1 cellular context compared by ENCODE assay signal in the genomic region with DNA sequence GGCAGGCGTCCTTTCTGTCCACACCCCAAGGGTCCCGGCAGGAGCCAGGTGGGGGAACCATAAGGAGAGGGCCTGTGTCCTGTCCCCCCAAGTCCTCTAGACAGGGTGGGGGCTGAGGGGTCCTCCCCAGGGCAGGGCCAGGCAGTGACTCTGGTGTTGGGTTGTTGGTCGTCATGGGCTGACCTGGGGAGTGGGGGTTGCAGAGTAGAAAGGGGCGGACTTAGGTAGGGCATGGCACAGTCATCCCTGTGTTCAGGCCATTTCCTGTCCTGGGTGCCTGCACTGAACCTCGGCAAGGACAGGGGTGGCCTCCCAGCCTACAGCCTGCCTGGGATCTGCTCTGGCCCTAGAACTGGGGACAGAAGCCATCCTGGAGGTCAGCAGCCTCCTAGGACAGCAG.
TF ChIP-seq lines count a peak whose summit lies in the region.

No MANE protein-coding gene starts in this region.

TF ChIP-seq in HepG2, 621 proteins besides CTCF, POLR2A, EP300 and RAD21 (continued from another document):
- TF ChIP-seq, protein P1, sequence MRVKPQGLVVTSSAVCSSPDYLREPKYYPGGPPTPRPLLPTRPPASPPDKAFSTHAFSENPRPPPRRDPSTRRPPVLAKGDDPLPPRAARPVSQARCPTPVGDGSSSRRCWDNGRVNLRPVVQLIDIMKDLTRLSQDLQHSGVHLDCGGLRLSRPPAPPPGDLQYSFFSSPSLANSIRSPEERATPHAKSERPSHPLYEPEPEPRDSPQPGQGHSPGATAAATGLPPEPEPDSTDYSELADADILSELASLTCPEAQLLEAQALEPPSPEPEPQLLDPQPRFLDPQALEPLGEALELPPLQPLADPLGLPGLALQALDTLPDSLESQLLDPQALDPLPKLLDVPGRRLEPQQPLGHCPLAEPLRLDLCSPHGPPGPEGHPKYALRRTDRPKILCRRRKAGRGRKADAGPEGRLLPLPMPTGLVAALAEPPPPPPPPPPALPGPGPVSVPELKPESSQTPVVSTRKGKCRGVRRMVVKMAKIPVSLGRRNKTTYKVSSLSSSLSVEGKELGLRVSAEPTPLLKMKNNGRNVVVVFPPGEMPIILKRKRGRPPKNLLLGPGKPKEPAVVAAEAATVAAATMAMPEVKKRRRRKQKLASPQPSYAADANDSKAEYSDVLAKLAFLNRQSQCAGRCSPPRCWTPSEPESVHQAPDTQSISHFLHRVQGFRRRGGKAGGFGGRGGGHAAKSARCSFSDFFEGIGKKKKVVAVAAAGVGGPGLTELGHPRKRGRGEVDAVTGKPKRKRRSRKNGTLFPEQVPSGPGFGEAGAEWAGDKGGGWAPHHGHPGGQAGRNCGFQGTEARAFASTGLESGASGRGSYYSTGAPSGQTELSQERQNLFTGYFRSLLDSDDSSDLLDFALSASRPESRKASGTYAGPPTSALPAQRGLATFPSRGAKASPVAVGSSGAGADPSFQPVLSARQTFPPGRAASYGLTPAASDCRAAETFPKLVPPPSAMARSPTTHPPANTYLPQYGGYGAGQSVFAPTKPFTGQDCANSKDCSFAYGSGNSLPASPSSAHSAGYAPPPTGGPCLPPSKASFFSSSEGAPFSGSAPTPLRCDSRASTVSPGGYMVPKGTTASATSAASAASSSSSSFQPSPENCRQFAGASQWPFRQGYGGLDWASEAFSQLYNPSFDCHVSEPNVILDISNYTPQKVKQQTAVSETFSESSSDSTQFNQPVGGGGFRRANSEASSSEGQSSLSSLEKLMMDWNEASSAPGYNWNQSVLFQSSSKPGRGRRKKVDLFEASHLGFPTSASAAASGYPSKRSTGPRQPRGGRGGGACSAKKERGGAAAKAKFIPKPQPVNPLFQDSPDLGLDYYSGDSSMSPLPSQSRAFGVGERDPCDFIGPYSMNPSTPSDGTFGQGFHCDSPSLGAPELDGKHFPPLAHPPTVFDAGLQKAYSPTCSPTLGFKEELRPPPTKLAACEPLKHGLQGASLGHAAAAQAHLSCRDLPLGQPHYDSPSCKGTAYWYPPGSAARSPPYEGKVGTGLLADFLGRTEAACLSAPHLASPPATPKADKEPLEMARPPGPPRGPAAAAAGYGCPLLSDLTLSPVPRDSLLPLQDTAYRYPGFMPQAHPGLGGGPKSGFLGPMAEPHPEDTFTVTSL (CRISPR knock-in tag; IDR thresholded peaks at IDR 0.05; ENCODE audit: borderline replicate concordance), result no peak
- TF ChIP-seq HNRNPH1 (optimal IDR thresholded peaks at IDR 0.05; ENCODE audit: low read depth, low read length), result no peak
- TF ChIP-seq ZNF143 (CRISPR knock-in tag; IDR thresholded peaks at IDR 0.05), result no peak
- no peak for TF ChIP-seq TEAD3 (CRISPR knock-in tag; optimal IDR thresholded peaks at IDR 0.05; ENCODE audit: borderline replicate concordance)
- no peak for TF ChIP-seq TARDBP (CRISPR knock-in tag; IDR thresholded peaks at IDR 0.05)
- TF ChIP-seq, protein P2, sequence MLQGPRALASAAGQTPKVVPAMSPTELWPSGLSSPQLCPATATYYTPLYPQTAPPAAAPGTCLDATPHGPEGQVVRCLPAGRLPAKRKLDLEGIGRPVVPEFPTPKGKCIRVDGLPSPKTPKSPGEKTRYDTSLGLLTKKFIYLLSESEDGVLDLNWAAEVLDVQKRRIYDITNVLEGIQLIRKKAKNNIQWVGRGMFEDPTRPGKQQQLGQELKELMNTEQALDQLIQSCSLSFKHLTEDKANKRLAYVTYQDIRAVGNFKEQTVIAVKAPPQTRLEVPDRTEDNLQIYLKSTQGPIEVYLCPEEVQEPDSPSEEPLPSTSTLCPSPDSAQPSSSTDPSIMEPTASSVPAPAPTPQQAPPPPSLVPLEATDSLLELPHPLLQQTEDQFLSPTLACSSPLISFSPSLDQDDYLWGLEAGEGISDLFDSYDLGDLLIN (CRISPR knock-in tag; IDR thresholded peaks at IDR 0.05; ENCODE audit: borderline replicate concordance), result no peak
- TF ChIP-seq ZNF331 (CRISPR knock-in tag; IDR thresholded peaks at IDR 0.05), result no peak
- TF ChIP-seq, protein P3, sequence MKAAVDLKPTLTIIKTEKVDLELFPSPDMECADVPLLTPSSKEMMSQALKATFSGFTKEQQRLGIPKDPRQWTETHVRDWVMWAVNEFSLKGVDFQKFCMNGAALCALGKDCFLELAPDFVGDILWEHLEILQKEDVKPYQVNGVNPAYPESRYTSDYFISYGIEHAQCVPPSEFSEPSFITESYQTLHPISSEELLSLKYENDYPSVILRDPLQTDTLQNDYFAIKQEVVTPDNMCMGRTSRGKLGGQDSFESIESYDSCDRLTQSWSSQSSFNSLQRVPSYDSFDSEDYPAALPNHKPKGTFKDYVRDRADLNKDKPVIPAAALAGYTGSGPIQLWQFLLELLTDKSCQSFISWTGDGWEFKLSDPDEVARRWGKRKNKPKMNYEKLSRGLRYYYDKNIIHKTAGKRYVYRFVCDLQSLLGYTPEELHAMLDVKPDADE (CRISPR knock-in tag; IDR thresholded peaks at IDR 0.05), result no peak
- TF ChIP-seq ATF7 (IDR thresholded peaks at IDR 0.05), result no peak
- TF ChIP-seq ATF7 (CRISPR knock-in tag; IDR thresholded peaks at IDR 0.05), result no peak
- no peak for TF ChIP-seq ZNF816 (CRISPR knock-in tag; IDR thresholded peaks at IDR 0.05; ENCODE audit: borderline replicate concordance)
- no peak for TF ChIP-seq RFX5 (IDR thresholded peaks at IDR 0.05; ENCODE audit: low read depth, low read length)
- no peak for TF ChIP-seq ZNF703 (CRISPR knock-in tag; IDR thresholded peaks at IDR 0.05; ENCODE audit: borderline replicate concordance)
- TF ChIP-seq ARNTL (CRISPR knock-in tag; IDR thresholded peaks at IDR 0.05), result no peak
- no peak for TF ChIP-seq ERF (CRISPR knock-in tag; IDR thresholded peaks at IDR 0.05)
- TF ChIP-seq ZNF552 (CRISPR knock-in tag; IDR thresholded peaks at IDR 0.05; ENCODE audit: borderline replicate concordance), result no peak
- no peak for TF ChIP-seq FOXC1 (CRISPR knock-in tag; IDR thresholded peaks at IDR 0.05; ENCODE audit: borderline replicate concordance)
